In the genomic region with DNA sequence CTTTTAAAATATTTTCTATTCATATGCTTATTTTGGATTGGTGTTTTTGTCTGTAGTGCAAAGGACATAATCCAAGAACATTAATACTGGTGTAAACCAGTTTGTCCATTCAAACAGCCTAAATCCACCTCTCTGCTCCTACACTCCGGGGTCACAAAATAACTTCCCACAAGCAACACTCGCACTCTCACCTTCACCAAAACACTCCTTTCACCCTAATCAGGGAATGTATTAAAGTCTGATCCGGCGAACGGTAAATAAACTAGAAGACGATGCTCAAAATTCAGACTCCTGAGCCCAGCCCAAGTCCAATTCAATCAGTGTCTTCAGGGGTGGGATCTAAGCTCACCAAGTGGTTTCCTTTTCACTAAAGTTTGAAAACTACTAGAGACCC, we compare ENCODE assay signal across 8 cellular contexts. TPM values are rescaled to one million over a fixed set of nuclear protein-coding genes. Genes with fewer than 3 reads are reported as not detected.
DNase-seq lines count a peak whose midpoint lies in the region; ATAC-seq and TF ChIP-seq lines count a peak whose summit lies in the region.

No MANE protein-coding gene starts in this region.

- peak overlapping the region; percentile 41; the same call in 1 of the 2 replicates for H3K27ac ChIP-seq in DOHH2 (ENCODE audit: low read depth, low read length)
- H3K27ac ChIP-seq in caudate nucleus (ENCODE audit: low read depth, low read length): peak overlapping the region; percentile 87
- H3K27ac ChIP-seq in aorta (ENCODE audit: low read depth in 1 of 2, low read length in 2 of 2): peak overlapping the region in 1 of 2 donors; percentile 24

- ATAC-seq in aorta (ENCODE audit: low FRiP score): no peak
- no peak for ATAC-seq in GM21737 (IDR thresholded peaks at IDR 0.05; ENCODE audit: unreplicated experiment)
- ATAC-seq in GM21515 (IDR thresholded peaks at IDR 0.05; ENCODE audit: unreplicated experiment): no peak

- peaks cover 8% of the 10 kb centered on the region; the same call in 1 of the 2 replicates for H3K36me3 ChIP-seq in DOHH2 (ENCODE audit: control insufficient read depth, low read length)
- H3K36me3 ChIP-seq in aorta (ENCODE audit: control insufficient read depth in 1 of 2, insufficient read depth in 2 of 2, low read length in 1 of 2): no peaks in the 10 kb centered on the region

- TF ChIP-seq CTCF in DOHH2 (IDR thresholded peaks at IDR 0.05; ENCODE audit: low read depth, low read length, poor library complexity, severe bottlenecking): no peak

- 0% methylated on average over 6 of the region's 6 CpGs for WGBS in aorta, 2 donors

- H3K27me3 ChIP-seq in DOHH2 (ENCODE audit: control insufficient read depth, low read length) (no peaks in the 10 kb centered on the region), aorta (ENCODE audit: control insufficient read depth in 1 of 2, insufficient read depth in 2 of 2, low read length in 1 of 2) (no peaks in the 10 kb centered on the region)

- peaks cover 2% of the 10 kb centered on the region; the same call in 1 of the 2 replicates for H3F3A ChIP-seq in DOHH2 (ENCODE audit: control insufficient read depth, insufficient read depth)

- DNase-seq in M059J (ENCODE audit: low read depth) (peak; percentile 23), caudate nucleus (lab: John Stamatoyannopoulos, UW) (peak in 3 of 61 donors; percentile 8 to 52 (median 14)), medulla oblongata (ENCODE audit: extremely low spot score) (peak; percentile 45), aorta (no peak), DMS153 (lab: John Stamatoyannopoulos, UW) (no peak)

- H4K20me1 ChIP-seq in DOHH2 (ENCODE audit: control insufficient read depth, insufficient read depth, low read depth, low read length): no peaks in the 10 kb centered on the region

- intact Hi-C loops in aorta (cut with DNase I): loop anchor here (1.0 to 2.0 kb wide), 2 partner anchors 66 to 67 kb away; partner anchors contain the start of gene SCAMP1 (in 2 of the 2)

- H3K9me3 ChIP-seq in DOHH2 (ENCODE audit: control insufficient read depth, insufficient read depth, low read length): no peaks in the 10 kb centered on the region
- H3K9me3 ChIP-seq in aorta (ENCODE audit: control insufficient read depth, low read length): no peaks in the 10 kb centered on the region

- H3K4me1 ChIP-seq in DOHH2 (ENCODE audit: control insufficient read depth, low read length) (peaks cover 37% of the 10 kb centered on the region), aorta (ENCODE audit: control insufficient read depth in 1 of 2, insufficient read depth in 2 of 2, low read length in 2 of 2) (no peaks in the 10 kb centered on the region)

- peaks cover 51% of the 10 kb centered on the region for H3K79me2 ChIP-seq in DOHH2 (ENCODE audit: control insufficient read depth, low read length)

- peak overlapping the region; percentile 89 for H3K4me3 ChIP-seq in DOHH2 (ENCODE audit: low read length)
- H3K4me3 ChIP-seq in aorta (ENCODE audit: low read length in 2 of 2): peak overlapping the region; percentile 60 to 88

- peak overlapping the region; percentile 82 for H3K4me2 ChIP-seq in DOHH2 (ENCODE audit: low read length)

- H3K9me2 ChIP-seq in DOHH2 (replicated peaks; ENCODE audit: control insufficient read depth, low read length): no peaks in the 10 kb centered on the region

RNA-seq across cellular contexts. Expression of gene AP3B1, which starts 0.6 kb away (rescaled TPM):
- 50.2 and 54.3 TPM in 2 replicates for total RNA-seq in M059J (2014; rRNA removed; shearing (Covaris generic))
- 10 to 100 TPM; 45.5 to 46.7 TPM for total RNA-seq in aorta
- 10 to 100 TPM; 17.8 to 28.7 TPM for polyA plus RNA-seq in aorta

Comparison
In these comparisons a context has a peak if more than half of its experiments do, and no peak if none do; other contexts are left out.
1. DNase-seq: peak in M059J (single experiment) and medulla oblongata (single experiment); none in aorta (0 of 2) and DMS153 (single experiment).